Comparison of ENCODE assay signal across 21 cellular contexts in the genomic region with DNA sequence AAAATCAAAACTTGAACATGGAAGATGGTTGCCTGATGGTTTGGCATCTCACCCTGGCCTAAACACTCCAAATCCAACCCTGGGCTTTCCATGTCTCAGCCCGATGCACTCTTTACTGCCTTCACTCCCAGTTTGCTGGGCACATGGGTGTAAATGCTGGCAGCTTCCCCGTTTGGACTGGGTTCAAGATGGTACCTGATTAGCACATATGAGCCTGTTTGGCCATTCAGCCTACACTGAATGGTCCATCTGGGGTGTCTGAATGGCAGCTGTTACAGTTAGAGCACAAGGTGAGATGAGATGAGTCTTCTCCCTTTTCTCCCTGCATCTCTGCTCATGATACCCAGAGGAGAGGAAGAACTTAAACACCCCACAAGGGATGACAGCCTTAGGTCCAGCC. TPM values are rescaled to one million over a fixed set of nuclear protein-coding genes. Genes with fewer than 3 reads are reported as not detected.
DNase-seq lines count a peak whose midpoint lies in the region; ATAC-seq and TF ChIP-seq lines count a peak whose summit lies in the region.
"Had no signal": no experiment of that assay in that cellular context is flagged by ENCODE, and none has a peak within 500 bp of the region (broad histone marks: within the 10 kb centered on the region; RNA-seq: fewer than 3 reads in every experiment).

No MANE protein-coding gene starts in this region.

- H2BK120ac ChIP-seq in mesenchymal stem cell (ENCODE audit: low read depth, low read length), result no peak overlapping the region

- no peak overlapping the region for H4K8ac ChIP-seq in mesenchymal stem cell (ENCODE audit: low read length)

- H3K27me3 Mint-ChIP-seq in MCF 10A (ENCODE audit: insufficient read depth, unreplicated experiment), result no peaks in the 10 kb centered on the region
- H3K27me3 Mint-ChIP-seq: CD4-positive, alpha-beta T cell had no signal

- in situ Hi-C loops in ACHN (cut with HindIII; ENCODE audit: low pct_ligation_motif_present, low pct_unique_long_range_greater_than_20kb, low sequenced_read_pairs), result no loop called here

- H3K4me2 ChIP-seq in mesenchymal stem cell (ENCODE audit: low read length, poor library complexity, severe bottlenecking), result no peak overlapping the region
- H3K4me2 ChIP-seq: A549 had no signal

- no peak overlapping the region for H2AK5ac ChIP-seq in mesenchymal stem cell (ENCODE audit: low read length, severe bottlenecking)

- H3K9me3 ChIP-seq in breast epithelium (no peaks in the 10 kb centered on the region), ascending aorta (no peaks in the 10 kb centered on the region), mesenchymal stem cell (ENCODE audit: control insufficient read depth, low read length) (no peaks in the 10 kb centered on the region), mucosa of descending colon (no peaks in the 10 kb centered on the region)
- H3K9me3 ChIP-seq: A549, HAP-1, Peyer's patch, testis had no signal

- no peak overlapping the region for H3K4me3 Mint-ChIP-seq in MCF 10A (ENCODE audit: unreplicated experiment)
- H3K4me3 Mint-ChIP-seq: activated CD4-positive, alpha-beta memory T cell treated with anti-CD3 and anti-CD28 coated beads, Interleukin-2, amount 10 ng/mL, durations not matched to agents 7 days and 5 days; CD4-positive, alpha-beta T cell had no signal

- intact Hi-C loops in breast epithelium (cut with DNase I; ENCODE audit: low total_unique reads), result no loop called here
- intact Hi-C loops in MCF 10A (cut with micrococcal nuclease), result no loop called here
- intact Hi-C loops in ascending aorta (cut with DNase I), result no loop called here
- intact Hi-C loops in mucosa of descending colon (cut with DNase I, micrococcal nuclease), result no loop called here

- H4K91ac ChIP-seq in mesenchymal stem cell (ENCODE audit: low read length), result peak overlapping the region; percentile 11

- TF ChIP-seq CTCF in breast epithelium (IDR thresholded peaks at IDR 0.05) (no peak), MCF 10A (IDR thresholded peaks at IDR 0.05; ENCODE audit: unreplicated experiment) (no peak), ascending aorta (IDR thresholded peaks at IDR 0.05) (no peak), GM20000 (IDR thresholded peaks at IDR 0.05; ENCODE audit: extremely low read depth, missing control alignments) (no peak), mucosa of descending colon (IDR thresholded peaks at IDR 0.05) (no peak)

- no peak for DNase-seq in breast epithelium (ENCODE audit: low spot score in 2 of 2)
- no peak for DNase-seq in MCF 10A (ENCODE audit: unreplicated experiment)
- no peak for DNase-seq in ascending aorta (ENCODE audit: low spot score in 2 of 2)
- DNase-seq in mesenchymal stem cell, result no peak
- DNase-seq in GM20000 (ENCODE audit: low spot score), result no peak
- DNase-seq in COR-L47 (lab: John Stamatoyannopoulos, UW), result no peak
- no peak for DNase-seq in ACHN
- DNase-seq in mucosa of descending colon, result no peak
- DNase-seq: activated CD4-positive, alpha-beta memory T cell treated with anti-CD3 and anti-CD28 coated beads, Interleukin-2, amount 10 ng/mL, durations not matched to agents 7 days and 5 days; activated CD8-positive, alpha-beta memory T cell treated with anti-CD3 and anti-CD28 coated beads, Interleukin-2, amount 50 U/mL, for 4 hours; activated naive CD4-positive, alpha-beta T cell treated with Interleukin-2 at 50 U/mL for 16 hours; AML-193; brain microvascular endothelial cell; CD4-positive, alpha-beta T cell; stimulated activated naive CD4-positive, alpha-beta T cell treated with Interleukin-2 at 50 U/mL for 16 hours; SW 1271; testis had no signal

- peak overlapping the region in 1 of 2 experiments; percentile 11 for H3K23ac ChIP-seq in mesenchymal stem cell (ENCODE audit: low read length in 2 of 2)

- POLR2A ChIA-PET in MCF 10A (lab: Yijun Ruan, JAX), result no interaction called here

- H2BK15ac ChIP-seq in mesenchymal stem cell (ENCODE audit: low read depth, poor library complexity, severe bottlenecking), result no peak overlapping the region

- H3K4me3 ChIP-seq in breast epithelium (no peak overlapping the region), ascending aorta (no peak overlapping the region), mesenchymal stem cell (ENCODE audit: insufficient read depth in 1 of 2, low read depth in 1 of 2, low read length in 2 of 2) (no peak overlapping the region), mucosa of descending colon (no peak overlapping the region)
- H3K4me3 ChIP-seq: A549, HAP-1, Peyer's patch, testis had no signal

- peak overlapping the region in 1 of 2 experiments; percentile 68 for H3K18ac ChIP-seq in mesenchymal stem cell (ENCODE audit: low read depth in 1 of 2, low read length in 2 of 2)

- peak overlapping the region; percentile 28 to 88 for H2BK12ac ChIP-seq in mesenchymal stem cell (ENCODE audit: low read length in 2 of 2)

- peak overlapping the region; percentile 0 to 64 for H3K27ac ChIP-seq in breast epithelium
- H3K27ac ChIP-seq in ascending aorta, result peak overlapping the region; percentile 30 to 41
- H3K27ac ChIP-seq in mesenchymal stem cell (ENCODE audit: low read length, poor library complexity, severe bottlenecking), result no peak overlapping the region
- H3K27ac ChIP-seq: A549, brain microvascular endothelial cell, parathyroid adenoma, testis had no signal

- peak overlapping the region; percentile 9 to 49 for H3K4ac ChIP-seq in mesenchymal stem cell (ENCODE audit: low read depth in 1 of 2, low read length in 2 of 2)

- no peak overlapping the region for H2BK5ac ChIP-seq in mesenchymal stem cell (ENCODE audit: low read depth, low read length, poor library complexity, severe bottlenecking)

- H3K36me3 Mint-ChIP-seq in MCF 10A (ENCODE audit: insufficient read depth, unreplicated experiment), result no peaks in the 10 kb centered on the region

- H3K27me3 ChIP-seq in breast epithelium (no peaks in the 10 kb centered on the region), ascending aorta (no peaks in the 10 kb centered on the region), mesenchymal stem cell (ENCODE audit: control insufficient read depth in 1 of 2, insufficient read depth in 1 of 2, low read length in 2 of 2) (no peaks in the 10 kb centered on the region)
- H3K27me3 ChIP-seq: brain microvascular endothelial cell, Peyer's patch, testis had no signal

- no peaks in the 10 kb centered on the region for H3K4me1 ChIP-seq in breast epithelium
- peaks cover 0 to 7% of the 10 kb centered on the region in 2 donors for H3K4me1 ChIP-seq in ascending aorta
- peaks cover 6% of the 10 kb centered on the region for H3K4me1 ChIP-seq in mesenchymal stem cell (ENCODE audit: control insufficient read depth, insufficient read depth, low read depth, low read length)
- peaks cover 12% of the 10 kb centered on the region for H3K4me1 ChIP-seq in mucosa of descending colon (ENCODE audit: low read depth)
- H3K4me1 ChIP-seq: parathyroid adenoma had no signal

- no TSS peak for BruUV-seq in MCF 10A (replicated peaks; lab: Mats Ljungman, UMichigan)

- no peaks in the 10 kb centered on the region for H3K36me3 ChIP-seq in breast epithelium
- no peaks in the 10 kb centered on the region for H3K36me3 ChIP-seq in ascending aorta
- H3K36me3 ChIP-seq in mesenchymal stem cell (ENCODE audit: control insufficient read depth in 1 of 2, insufficient read depth in 2 of 2, low read depth in 1 of 2, low read length in 2 of 2), result peaks cover 4 to 11% of the 10 kb centered on the region in 2 experiments
- no peaks in the 10 kb centered on the region for H3K36me3 ChIP-seq in mucosa of descending colon (ENCODE audit: low read depth)
- H3K36me3 ChIP-seq: brain microvascular endothelial cell, HAP-1 had no signal

- no peak for ATAC-seq in mucosa of descending colon

- no peak overlapping the region for H3K9ac ChIP-seq in mesenchymal stem cell (ENCODE audit: low read length)
- H3K9ac ChIP-seq: parathyroid adenoma had no signal

- no peaks in the 10 kb centered on the region for H3K4me1 Mint-ChIP-seq in MCF 10A (ENCODE audit: insufficient read depth, unreplicated experiment)

- no peak overlapping the region for H3K14ac ChIP-seq in mesenchymal stem cell (ENCODE audit: low read length in 2 of 2)

- WGBS in mesenchymal stem cell, result 98% methylated on average over 2 of the region's 2 CpGs

- H3K27ac Mint-ChIP-seq in MCF 10A (ENCODE audit: low read depth, unreplicated experiment), result no peak overlapping the region
- H3K27ac Mint-ChIP-seq: activated CD4-positive, alpha-beta memory T cell treated with anti-CD3 and anti-CD28 coated beads, Interleukin-2, amount 10 ng/mL, durations not matched to agents 7 days and 5 days; CD4-positive, alpha-beta T cell had no signal

- no peak for TF ChIP-seq POLR2A in breast epithelium (IDR thresholded peaks at IDR 0.05)

- no peaks in the 10 kb centered on the region for H3K9me3 Mint-ChIP-seq in MCF 10A (ENCODE audit: unreplicated experiment)
- H3K9me3 Mint-ChIP-seq: CD4-positive, alpha-beta T cell had no signal

- peaks cover 24% of the 10 kb centered on the region for H3K79me1 ChIP-seq in mesenchymal stem cell (replicated peaks; ENCODE audit: low read length, poor library complexity, severe bottlenecking)

- CTCF ChIA-PET in MCF 10A (lab: Yijun Ruan, JAX), result no interaction called here

- no peak overlapping the region for H2AFZ ChIP-seq in mesenchymal stem cell (ENCODE audit: low read depth, low read length)
- H2AFZ ChIP-seq: parathyroid adenoma had no signal

RNA-seq across cellular contexts. Expression of gene ATXN7L1, which starts 37.1 kb away (rescaled TPM):
- 10 to 100 TPM; 10.7 to 18.4 (median 12.5) TPM for total RNA-seq in breast epithelium
- 8.1 and 10.0 TPM in 2 replicates for total RNA-seq in MCF 10A (2022)
- total RNA-seq in ascending aorta, result 7.5 TPM
- polyA plus RNA-seq in mesenchymal stem cell (2013, experiment 1 of 2), result 7.5 TPM
- 7.4 TPM for polyA plus RNA-seq in mesenchymal stem cell (2013, experiment 2 of 2)
- 10 to 100 TPM; 19.7 to 29.5 (median 26.0) TPM for total RNA-seq in mucosa of descending colon
